In genomic region chr11:33161120-33162005, GRCh38 we compare ENCODE assay signal across 8 cellular contexts. TPM values are rescaled to one million over a fixed set of nuclear protein-coding genes. Genes with fewer than 3 reads are reported as not detected.
DNase-seq lines count a peak whose midpoint lies in the region; ATAC-seq and TF ChIP-seq lines count a peak whose summit lies in the region.

CSTF3 (minus strand) TSS chr11:33161480; CDS start chr11:33161325, 155 bp downstream.

- peak within 1 kb of the TSS; percentile 80 for H3K27ac ChIP-seq in CD4-positive, CD25-positive, alpha-beta regulatory T cell (ENCODE audit: insufficient read depth, low read length, poor library complexity, severe bottlenecking)
- peak within 1 kb of the TSS; percentile 79 to 86 for H3K27ac ChIP-seq in left lung

- H3K4me3 Mint-ChIP-seq in CD4-positive, CD25-positive, alpha-beta regulatory T cell = peak within 1 kb of the TSS; percentile 98 to 100 (median 100)

- peaks cover 17% of the 10 kb centered on the region for H3K36me3 Mint-ChIP-seq in CD4-positive, CD25-positive, alpha-beta regulatory T cell

- no peaks in the 10 kb centered on the region for H3K27me3 ChIP-seq in CD4-positive, CD25-positive, alpha-beta regulatory T cell (ENCODE audit: control insufficient read depth, insufficient read depth, low read length)
- H3K27me3 ChIP-seq in left lung = no peaks in the 10 kb centered on the region

- H3K4me1 Mint-ChIP-seq in CD4-positive, CD25-positive, alpha-beta regulatory T cell = peaks cover 33 to 58% (median 47%) of the 10 kb centered on the region in 4 donors

- peak within 1 kb of the TSS; percentile 99 to 100 (median 99) for H3K27ac Mint-ChIP-seq in CD4-positive, CD25-positive, alpha-beta regulatory T cell

- peak; percentile 37 to 66 for TF ChIP-seq CTCF in left lung (IDR thresholded peaks at IDR 0.05)

- intact Hi-C loops in left lung (cut with DNase I) = loop anchor here in 1 of 2 donors (5.0 to 10.0 kb wide), 3 partner anchors 93 to 526 kb away; partner anchors contain the start of gene HIPK3

- no peaks in the 10 kb centered on the region for H3K36me3 ChIP-seq in CD4-positive, CD25-positive, alpha-beta regulatory T cell (ENCODE audit: control insufficient read depth, insufficient read depth, low read length)
- no peaks in the 10 kb centered on the region for H3K36me3 ChIP-seq in left lung

- ATAC-seq in CD4-positive, CD25-positive, alpha-beta regulatory T cell (ENCODE audit: low read depth in 2 of 2) = peak; percentile 95 to 96
- peak; percentile 92 for ATAC-seq in GM19397 (IDR thresholded peaks at IDR 0.05; ENCODE audit: unreplicated experiment)
- ATAC-seq in HG03571 (IDR thresholded peaks at IDR 0.05; ENCODE audit: unreplicated experiment) = peak; percentile 79
- peak; percentile 99 for ATAC-seq in left lung

- peaks cover 43% of the 10 kb centered on the region for H3K4me1 ChIP-seq in CD4-positive, CD25-positive, alpha-beta regulatory T cell (ENCODE audit: control insufficient read depth, insufficient read depth, low read length, poor library complexity, severe bottlenecking)
- peaks cover 8 to 45% of the 10 kb centered on the region in 2 donors for H3K4me1 ChIP-seq in left lung

- H3K4me3 ChIP-seq in CD4-positive, CD25-positive, alpha-beta regulatory T cell (ENCODE audit: low read depth, low read length) = peak within 1 kb of the TSS; percentile 99
- H3K4me3 ChIP-seq in left lung = peak within 1 kb of the TSS; percentile 75 to 76

- H3K9me3 Mint-ChIP-seq in CD4-positive, CD25-positive, alpha-beta regulatory T cell = no peaks in the 10 kb centered on the region

- peak; percentile 89 to 98 (median 94) for DNase-seq in CD4-positive, CD25-positive, alpha-beta regulatory T cell
- DNase-seq in NCI-H82 (lab: John Stamatoyannopoulos, UW) = peak; percentile 99
- peak; percentile 99 to 100 for DNase-seq in activated CD4-positive, alpha-beta T cell treated with anti-CD3 and anti-CD28 coated beads, Interleukin-2, amount 50 U/mL, for 48 hours
- DNase-seq in dermis blood vessel endothelial cell = peak; percentile 99
- peak; percentile 100 for DNase-seq in left lung
- DNase-seq in stimulated activated CD4-positive, alpha-beta T cell treated with anti-CD3 and anti-CD28 coated beads, Interleukin-2, amount 100 ng/mL, for 48 hours = peak; percentile 98

- no peaks in the 10 kb centered on the region for H3K9me3 ChIP-seq in CD4-positive, CD25-positive, alpha-beta regulatory T cell (ENCODE audit: control insufficient read depth in 2 of 2, low read length in 2 of 2)
- no peaks in the 10 kb centered on the region for H3K9me3 ChIP-seq in left lung

- no peaks in the 10 kb centered on the region for H3K27me3 Mint-ChIP-seq in CD4-positive, CD25-positive, alpha-beta regulatory T cell

RNA-seq across cellular contexts. Expression of gene CSTF3, which starts in this region (rescaled TPM):
- 21.4 TPM for total RNA-seq in CD4-positive, CD25-positive, alpha-beta regulatory T cell
- 10 to 100 TPM; 14.3 to 18.8 (median 16.2) TPM for polyA plus RNA-seq in CD4-positive, CD25-positive, alpha-beta regulatory T cell
- total RNA-seq in dermis blood vessel endothelial cell (17.7 and 22.8 TPM in 2 replicates), left lung (10 to 100 TPM; 23.5 to 25.2 TPM)

Comparison
In these comparisons a context has a peak if more than half of its experiments do, and no peak if none do; other contexts are left out.
1. Peak in every context shown above with its lines: DNase-seq, ATAC-seq, H3K4me3 ChIP-seq and H3K27ac ChIP-seq.